Comparison of ENCODE assay signal across 8 cellular contexts in the genomic region with DNA sequence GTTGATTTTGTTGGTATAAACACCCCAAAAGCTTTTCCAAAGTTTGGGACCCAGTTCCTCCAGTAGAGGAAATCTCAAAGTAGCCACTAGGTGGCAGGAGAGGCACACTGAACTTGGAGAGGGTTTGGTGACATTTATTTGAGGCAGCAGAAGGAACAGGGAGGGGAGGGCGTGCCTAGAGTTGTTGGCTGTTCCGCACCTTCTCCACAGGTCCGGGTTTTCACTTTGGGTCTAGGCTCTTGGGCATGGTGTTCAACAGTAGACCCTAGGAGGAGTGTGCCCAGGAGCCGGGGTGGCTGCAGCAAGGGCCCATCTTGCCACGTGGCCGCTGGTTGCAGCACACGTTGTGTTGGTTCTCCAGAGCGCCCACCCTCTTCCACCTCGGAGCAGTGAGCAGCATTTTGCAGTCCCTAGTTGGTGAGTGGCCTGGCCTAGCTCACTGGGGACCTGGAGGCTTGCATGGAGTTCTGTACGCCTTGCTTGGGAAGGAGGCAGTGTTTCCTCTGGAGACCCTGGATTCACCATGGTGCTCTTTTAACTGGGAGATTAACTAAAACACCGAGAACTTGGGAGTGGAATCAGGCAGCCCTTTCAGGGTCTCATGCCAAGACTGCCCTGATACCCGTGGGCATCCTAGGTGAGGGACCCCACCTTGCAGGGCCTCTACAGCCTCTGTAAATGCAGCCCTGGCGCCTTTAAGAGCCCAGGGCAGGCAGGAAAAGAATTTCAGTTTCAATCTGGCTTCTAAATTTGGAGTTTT. TPM values are rescaled to one million over a fixed set of nuclear protein-coding genes. Genes with fewer than 3 reads are reported as not detected.
DNase-seq lines count a peak whose midpoint lies in the region; ATAC-seq, FAIRE-seq and TF ChIP-seq lines count a peak whose summit lies in the region.

No MANE protein-coding gene starts in this region.

- H2AFZ ChIP-seq in OCI-LY1 (ENCODE audit: low read length), result no peak overlapping the region

- H3K9me3 ChIP-seq in OCI-LY1 (ENCODE audit: low read length) (no peaks in the 10 kb centered on the region), mucosa of descending colon (no peaks in the 10 kb centered on the region)

- no peak for DNase-seq in GM18507 (ENCODE audit: extremely low spot score, insufficient read length, low read depth)
- peak; percentile 84 for DNase-seq in HuH-7 (ENCODE audit: low spot score)
- DNase-seq in activated CD8-positive, alpha-beta memory T cell treated with anti-CD3 and anti-CD28 coated beads, Interleukin-2, amount 50 U/mL, for 48 hours, result peak; percentile 77
- DNase-seq in epithelial cell of proximal tubule (ENCODE audit: low read depth), result no peak
- DNase-seq in mucosa of descending colon, result peak; percentile 71 to 93 (median 72)
- peak; percentile 54 for DNase-seq in stimulated activated CD8-positive, alpha-beta memory T cell treated with anti-CD3 and anti-CD28 coated beads, Interleukin-4, amount 100 ng/mL, for 24 hours (ENCODE audit: low read depth)

- intact Hi-C loops in mucosa of descending colon (cut with DNase I, micrococcal nuclease), result loop anchor here (5.0 to 10.0 kb wide), 3 partner anchors 115 to 635 kb away; no protein-coding TSS in a partner anchor

- peak overlapping the region; percentile 49 for H3K4me3 ChIP-seq in OCI-LY1 (ENCODE audit: low read depth, low read length, poor library complexity, severe bottlenecking)
- H3K4me3 ChIP-seq in epithelial cell of proximal tubule (ENCODE audit: low read depth, low read length), result peak overlapping the region; percentile 58
- no peak overlapping the region for H3K4me3 ChIP-seq in mucosa of descending colon

- peak overlapping the region; percentile 99 for H3K27ac ChIP-seq in 22Rv1
- peak overlapping the region; percentile 97 for H3K27ac ChIP-seq in OCI-LY1 (ENCODE audit: low read depth, low read length, poor library complexity, severe bottlenecking)

- no peaks in the 10 kb centered on the region for H4K20me1 ChIP-seq in OCI-LY1 (ENCODE audit: insufficient read depth, low read length)

- TF ChIP-seq CTCF in 22Rv1 (IDR thresholded peaks at IDR 0.05) (peak; percentile 93), OCI-LY1 (IDR thresholded peaks at IDR 0.05; ENCODE audit: low read length) (peak; percentile 96), epithelial cell of proximal tubule (conservative IDR thresholded peaks at IDR 0.05; ENCODE audit: low read depth, low read length) (peak; percentile 88), mucosa of descending colon (IDR thresholded peaks at IDR 0.05) (peak; percentile 68)

- peak; percentile 78 for ATAC-seq in mucosa of descending colon

- peaks cover 5% of the 10 kb centered on the region; the same call in 1 of the 2 replicates for H3F3A ChIP-seq in OCI-LY1 (ENCODE audit: insufficient read depth, low read length)

- H3K9me2 ChIP-seq in OCI-LY1 (ENCODE audit: low read depth, low read length), result no peaks in the 10 kb centered on the region

- FAIRE-seq in GM18507 (lab: Jason Lieb, UNC), result peak; percentile 97

- H3K79me2 ChIP-seq in OCI-LY1 (ENCODE audit: insufficient read depth, low read length), result no peaks in the 10 kb centered on the region

- peaks cover 46% of the 10 kb centered on the region for H3K36me3 ChIP-seq in OCI-LY1 (ENCODE audit: insufficient read depth, low read length)
- no peaks in the 10 kb centered on the region for H3K36me3 ChIP-seq in mucosa of descending colon (ENCODE audit: low read depth)

- H3K9ac ChIP-seq in OCI-LY1 (ENCODE audit: low read length), result peak overlapping the region; percentile 84

- H3K4me2 ChIP-seq in OCI-LY1 (ENCODE audit: low read length), result peak overlapping the region; percentile 76

- H3K4me1 ChIP-seq in OCI-LY1 (ENCODE audit: insufficient read depth, low read length, severe bottlenecking) (peaks cover 44% of the 10 kb centered on the region), mucosa of descending colon (ENCODE audit: low read depth) (peaks cover 43% of the 10 kb centered on the region)

- no peaks in the 10 kb centered on the region for H3K27me3 ChIP-seq in OCI-LY1 (ENCODE audit: insufficient read depth, low read length)

RNA-seq across cellular contexts. Expression of a gene that starts 28.2 kb away (rescaled TPM):
- total RNA-seq in epithelial cell of proximal tubule (184 and 220 TPM in 2 replicates), mucosa of descending colon (100 to 1,000 TPM in 2 of 3 donors, 10 to 100 TPM in 1; 95.3 to 109 (median 109) TPM)

RNA-seq across cellular contexts. Expression of a gene that starts 28.8 kb away (rescaled TPM):
- total RNA-seq in epithelial cell of proximal tubule (27.5 TPM in 2 replicates), mucosa of descending colon (10 to 100 TPM; 62.0 to 86.5 (median 71.2) TPM)

RNA-seq across cellular contexts. Expression of a gene that starts 38.6 kb away (rescaled TPM):
- 43.2 and 50.8 TPM in 2 replicates for total RNA-seq in epithelial cell of proximal tubule
- 1 to 10 TPM; 5.8 to 8.2 (median 8.0) TPM for total RNA-seq in mucosa of descending colon

RNA-seq across cellular contexts. Expression of a gene that starts 58.5 kb away (rescaled TPM):
- 12.7 and 23.1 TPM in 2 replicates for total RNA-seq in epithelial cell of proximal tubule
- 10 to 100 TPM; 27.6 to 59.7 (median 48.3) TPM for total RNA-seq in mucosa of descending colon

Comparison
In these comparisons a context has a peak if more than half of its experiments do, and no peak if none do; other contexts are left out.
1. DNase-seq: peak in HuH-7 (single experiment), activated CD8-positive, alpha-beta memory T cell treated with anti-CD3 and anti-CD28 coated beads, Interleukin-2, amount 50 U/mL, for 48 hours (single experiment), mucosa of descending colon (3 of 3) and stimulated activated CD8-positive, alpha-beta memory T cell treated with anti-CD3 and anti-CD28 coated beads, Interleukin-4, amount 100 ng/mL, for 24 hours (single experiment); none in GM18507 (single experiment) and epithelial cell of proximal tubule (single experiment).
2. Peak in every context shown above with its lines, with median percentiles within 50 percentile points of each other: CTCF ChIP-seq.